ENCODE assay signal across 13 cellular contexts in the genomic region with DNA sequence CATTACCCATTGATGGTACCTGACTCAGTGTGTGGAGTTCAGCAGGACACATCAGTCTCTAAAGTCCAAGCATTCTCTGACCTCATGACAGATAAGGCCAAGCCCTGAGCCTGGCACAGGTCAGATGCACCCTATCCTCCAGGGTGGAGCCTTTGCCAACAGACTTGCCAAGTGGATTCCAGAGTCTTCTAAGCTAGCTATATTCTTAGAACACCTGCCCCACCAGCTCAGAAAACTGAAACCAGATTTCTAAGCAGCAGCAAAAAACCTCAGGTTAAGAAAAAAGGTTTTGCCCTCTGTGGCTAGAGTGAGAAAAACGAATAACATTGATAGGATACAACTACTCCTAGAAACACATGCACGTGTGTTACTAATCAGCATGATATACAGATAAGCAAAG. TPM values are rescaled to one million over a fixed set of nuclear protein-coding genes. Genes with fewer than 3 reads are reported as not detected.
DNase-seq lines count a peak whose midpoint lies in the region; ATAC-seq and TF ChIP-seq lines count a peak whose summit lies in the region.
"Had no signal": no experiment of that assay in that cellular context is flagged by ENCODE, and none has a peak within 500 bp of the region (broad histone marks: within the 10 kb centered on the region; RNA-seq: fewer than 3 reads in every experiment).

No MANE protein-coding gene starts in this region.

- H3K4me3 ChIP-seq in mesenchymal stem cell (ENCODE audit: insufficient read depth in 1 of 2, low read depth in 1 of 2, low read length in 2 of 2): no peak overlapping the region
- H3K4me3 ChIP-seq: thoracic aorta had no signal

- no peak for ATAC-seq in CD4-positive, alpha-beta T cell (ENCODE audit: poor library complexity)
- peak; percentile 8 for ATAC-seq in HG02642 (IDR thresholded peaks at IDR 0.05; ENCODE audit: poor library complexity, unreplicated experiment)
- peak in 1 of 2 donors; percentile 9 for ATAC-seq in naive thymus-derived CD8-positive, alpha-beta T cell
- no peak for ATAC-seq in GM19452 (IDR thresholded peaks at IDR 0.05; ENCODE audit: unreplicated experiment)
- ATAC-seq in GM21423 (IDR thresholded peaks at IDR 0.05; ENCODE audit: unreplicated experiment): no peak

- H3K27me3 Mint-ChIP-seq in CD4-positive, alpha-beta T cell: no peaks in the 10 kb centered on the region
- no peaks in the 10 kb centered on the region for H3K27me3 Mint-ChIP-seq in activated naive CD8-positive, alpha-beta T cell
- no peaks in the 10 kb centered on the region for H3K27me3 Mint-ChIP-seq in naive thymus-derived CD8-positive, alpha-beta T cell

- H3K9ac ChIP-seq in mesenchymal stem cell (ENCODE audit: low read length): no peak overlapping the region

- CTCF ChIA-PET in CD4-positive, alpha-beta T cell (lab: Charles Lee): interaction anchor here (0.7 to 2.1 kb wide), 7 partner anchors 11 to 151 kb away, joined by 3 to 8 read pairs (median 3); a partner anchor contains a TSS

- peak overlapping the region; percentile 96 for H3K27ac Mint-ChIP-seq in CD4-positive, alpha-beta T cell
- H3K27ac Mint-ChIP-seq in activated naive CD8-positive, alpha-beta T cell: peak overlapping the region; percentile 78
- peak overlapping the region in 6 of 10 donors; percentile 62 to 97 (median 90) for H3K27ac Mint-ChIP-seq in naive thymus-derived CD8-positive, alpha-beta T cell

- no peak overlapping the region for H3K4ac ChIP-seq in mesenchymal stem cell (ENCODE audit: low read depth in 1 of 2, low read length in 2 of 2)

- no peaks in the 10 kb centered on the region for H3K27me3 ChIP-seq in CD4-positive, alpha-beta T cell (ENCODE audit: control insufficient read depth, insufficient read depth, low read length)
- H3K27me3 ChIP-seq in mesenchymal stem cell (ENCODE audit: control insufficient read depth in 1 of 2, insufficient read depth in 1 of 2, low read length in 2 of 2): no peaks in the 10 kb centered on the region

- intact Hi-C loops in CD4-positive, alpha-beta T cell (cut with DNase I, micrococcal nuclease): no loop called here

- H3K9me3 Mint-ChIP-seq in CD4-positive, alpha-beta T cell: no peaks in the 10 kb centered on the region
- no peaks in the 10 kb centered on the region for H3K9me3 Mint-ChIP-seq in activated naive CD8-positive, alpha-beta T cell (ENCODE audit: low read depth)
- H3K9me3 Mint-ChIP-seq in naive thymus-derived CD8-positive, alpha-beta T cell: no peaks in the 10 kb centered on the region
- H3K9me3 Mint-ChIP-seq: nephron had no signal

- no peak overlapping the region for H2BK12ac ChIP-seq in mesenchymal stem cell (ENCODE audit: low read length in 2 of 2)

- H3K18ac ChIP-seq in mesenchymal stem cell (ENCODE audit: low read depth in 1 of 2, low read length in 2 of 2): no peak overlapping the region

- no peak for TF ChIP-seq CTCF in CD4-positive, alpha-beta T cell (IDR thresholded peaks at IDR 0.05)

- H3K14ac ChIP-seq in mesenchymal stem cell (ENCODE audit: low read length in 2 of 2): no peak overlapping the region

- no peak overlapping the region for H4K8ac ChIP-seq in mesenchymal stem cell (ENCODE audit: low read length)

- H2BK15ac ChIP-seq in mesenchymal stem cell (ENCODE audit: low read depth, poor library complexity, severe bottlenecking): no peak overlapping the region

- H3K36me3 ChIP-seq in mesenchymal stem cell (ENCODE audit: control insufficient read depth in 1 of 2, insufficient read depth in 2 of 2, low read depth in 1 of 2, low read length in 2 of 2): peaks cover 46 to 62% of the 10 kb centered on the region in 2 experiments

- no peak for DNase-seq in CD4-positive, alpha-beta T cell
- DNase-seq in naive thymus-derived CD8-positive, alpha-beta T cell: no peak
- DNase-seq in mesenchymal stem cell (no peak), NCI-H187 (lab: John Stamatoyannopoulos, UW) (no peak)
- DNase-seq: NCI-H1436, NCI-H524 treated with DMSO at 0.1 percent for 48 hours had no signal

- H3K4me2 ChIP-seq in mesenchymal stem cell (ENCODE audit: low read length, poor library complexity, severe bottlenecking): no peak overlapping the region

- H2AFZ ChIP-seq in mesenchymal stem cell (ENCODE audit: low read depth, low read length): no peak overlapping the region

- H3K23ac ChIP-seq in mesenchymal stem cell (ENCODE audit: low read length in 2 of 2): no peak overlapping the region

- no peak overlapping the region for H3K4me3 Mint-ChIP-seq in CD4-positive, alpha-beta T cell
- no peak overlapping the region for H3K4me3 Mint-ChIP-seq in activated naive CD8-positive, alpha-beta T cell
- H3K4me3 Mint-ChIP-seq in naive thymus-derived CD8-positive, alpha-beta T cell: peak overlapping the region in 2 of 10 donors; percentile 48 to 75
- H3K4me3 Mint-ChIP-seq: nephron had no signal

- 80% methylated on average over 1 of the region's 2 CpGs for WGBS in mesenchymal stem cell

- peaks cover 82% of the 10 kb centered on the region for H3K36me3 Mint-ChIP-seq in CD4-positive, alpha-beta T cell (ENCODE audit: low read depth)
- no peaks in the 10 kb centered on the region for H3K36me3 Mint-ChIP-seq in activated naive CD8-positive, alpha-beta T cell
- peaks cover 0 to 61% (median 4%) of the 10 kb centered on the region in 3 donors for H3K36me3 Mint-ChIP-seq in naive thymus-derived CD8-positive, alpha-beta T cell

- POLR2A ChIA-PET in CD4-positive, alpha-beta T cell (lab: Charles Lee): interaction anchor here (1.6 to 2.1 kb wide), 2 partner anchors 20 to 49 kb away, joined by 7 to 10 read pairs; a partner anchor contains a TSS
- POLR2A ChIA-PET in naive thymus-derived CD8-positive, alpha-beta T cell (lab: Charles Lee): no interaction called here

- H3K4me1 ChIP-seq in mesenchymal stem cell (ENCODE audit: control insufficient read depth, insufficient read depth, low read depth, low read length): peaks cover 6% of the 10 kb centered on the region

- no peak overlapping the region for H2BK120ac ChIP-seq in mesenchymal stem cell (ENCODE audit: low read depth, low read length)

- H2BK5ac ChIP-seq in mesenchymal stem cell (ENCODE audit: low read depth, low read length, poor library complexity, severe bottlenecking): no peak overlapping the region

- H3K9me3 ChIP-seq in CD4-positive, alpha-beta T cell (ENCODE audit: control insufficient read depth, low read length): no peaks in the 10 kb centered on the region
- H3K9me3 ChIP-seq in mesenchymal stem cell (ENCODE audit: control insufficient read depth, low read length): no peaks in the 10 kb centered on the region
- H3K9me3 ChIP-seq: Caco-2, thoracic aorta had no signal

- H2AK5ac ChIP-seq in mesenchymal stem cell (ENCODE audit: low read length, severe bottlenecking): no peak overlapping the region

- peaks cover 10% of the 10 kb centered on the region for H3K4me1 Mint-ChIP-seq in CD4-positive, alpha-beta T cell (ENCODE audit: low read depth)
- peaks cover 8% of the 10 kb centered on the region for H3K4me1 Mint-ChIP-seq in activated naive CD8-positive, alpha-beta T cell (ENCODE audit: low read depth)
- H3K4me1 Mint-ChIP-seq in naive thymus-derived CD8-positive, alpha-beta T cell: peaks cover 0 to 38% (median 6%) of the 10 kb centered on the region in 4 donors

- peaks cover 25% of the 10 kb centered on the region for H3K79me1 ChIP-seq in mesenchymal stem cell (replicated peaks; ENCODE audit: low read length, poor library complexity, severe bottlenecking)

- no peak overlapping the region for H4K91ac ChIP-seq in mesenchymal stem cell (ENCODE audit: low read length)

- H3K27ac ChIP-seq in CD4-positive, alpha-beta T cell (ENCODE audit: low read depth, low read length): peak overlapping the region; percentile 52
- no peak overlapping the region for H3K27ac ChIP-seq in mesenchymal stem cell (ENCODE audit: low read length, poor library complexity, severe bottlenecking)
- H3K27ac ChIP-seq: thoracic aorta had no signal

RNA-seq across cellular contexts. Expression of a gene that starts 11.6 kb away (rescaled TPM):
- 10 to 100 TPM; 29.1 to 30.3 TPM for total RNA-seq in CD4-positive, alpha-beta T cell
- total RNA-seq in naive thymus-derived CD8-positive, alpha-beta T cell: 10 to 100 TPM; 18.2 to 19.1 TPM
- polyA plus RNA-seq in naive thymus-derived CD8-positive, alpha-beta T cell: 10 to 100 TPM; 13.4 to 19.4 (median 16.8) TPM
- polyA plus RNA-seq in mesenchymal stem cell (2013, experiment 1 of 2): 15.7 TPM
- 17.6 TPM for polyA plus RNA-seq in mesenchymal stem cell (2013, experiment 2 of 2)

RNA-seq across cellular contexts. Expression of a gene that starts 20.4 kb away (rescaled TPM):
- 10 to 100 TPM; 13.5 to 14.8 TPM for total RNA-seq in CD4-positive, alpha-beta T cell
- total RNA-seq in naive thymus-derived CD8-positive, alpha-beta T cell: 10 to 100 TPM; 17.8 to 19.4 TPM
- polyA plus RNA-seq in naive thymus-derived CD8-positive, alpha-beta T cell: 10 to 100 TPM; 46.5 to 53.9 (median 50.6) TPM
- polyA plus RNA-seq in mesenchymal stem cell (2013, experiment 1 of 2): 8.8 TPM
- 8.8 TPM for polyA plus RNA-seq in mesenchymal stem cell (2013, experiment 2 of 2)

RNA-seq across cellular contexts. Expression of a gene that starts 26.3 kb away (rescaled TPM):
- total RNA-seq in CD4-positive, alpha-beta T cell: under 1 TPM; 0.77 to 0.98 TPM
- 1 to 10 TPM; 2.0 to 2.2 TPM for total RNA-seq in naive thymus-derived CD8-positive, alpha-beta T cell
- polyA plus RNA-seq in naive thymus-derived CD8-positive, alpha-beta T cell: under 1 TPM in 1 of 3 donors, not detected in 2; 0.40 TPM
- 0.11 TPM for polyA plus RNA-seq in mesenchymal stem cell (2013, experiment 1 of 2)
- 0.04 TPM for polyA plus RNA-seq in mesenchymal stem cell (2013, experiment 2 of 2)

RNA-seq across cellular contexts. Expression of a gene that starts 48.5 kb away (rescaled TPM):
- total RNA-seq in CD4-positive, alpha-beta T cell: 1 to 10 TPM in 1 of 2 experiments, under 1 TPM in 1; 0.64 to 1.5 TPM
- total RNA-seq in naive thymus-derived CD8-positive, alpha-beta T cell: 1 to 10 TPM in 1 of 2 experiments, under 1 TPM in 1; 0.69 to 1.1 TPM
- under 1 TPM in 1 of 3 donors, not detected in 2; 0.46 TPM for polyA plus RNA-seq in naive thymus-derived CD8-positive, alpha-beta T cell
- 2.8 TPM for polyA plus RNA-seq in mesenchymal stem cell (2013, experiment 1 of 2)
- polyA plus RNA-seq in mesenchymal stem cell (2013, experiment 2 of 2): 2.9 TPM
